10 cellular contexts compared by ENCODE assay signal in genomic region chr12:109460538-109460937, GRCh38. TPM values are rescaled to one million over a fixed set of nuclear protein-coding genes. Genes with fewer than 3 reads are reported as not detected.
DNase-seq lines count a peak whose midpoint lies in the region; TF ChIP-seq lines count a peak whose summit lies in the region.
"Had no signal": no experiment of that assay in that cellular context is flagged by ENCODE, and none has a peak within 500 bp of the region (broad histone marks: within the 10 kb centered on the region; RNA-seq: fewer than 3 reads in every experiment).

No MANE protein-coding gene starts in this region.

- peaks cover 5% of the 10 kb centered on the region for H3K79me1 ChIP-seq in mesenchymal stem cell (replicated peaks; ENCODE audit: low read length, poor library complexity, severe bottlenecking)

- peak overlapping the region in 1 of 2 experiments; percentile 84 for H3K23ac ChIP-seq in mesenchymal stem cell (ENCODE audit: low read length in 2 of 2)

- no peak overlapping the region for H3K4me3 ChIP-seq in HUES48 (ENCODE audit: low read depth, low read length)
- H3K4me3 ChIP-seq in brain microvascular endothelial cell (ENCODE audit: low read depth, low read length), result no peak overlapping the region
- peak overlapping the region in 1 of 2 experiments; percentile 12 for H3K4me3 ChIP-seq in mesenchymal stem cell (ENCODE audit: insufficient read depth in 1 of 2, low read depth in 1 of 2, low read length in 2 of 2)
- H3K4me3 ChIP-seq in stomach, result no peak overlapping the region

- no peak for TF ChIP-seq CTCF in brain microvascular endothelial cell (IDR thresholded peaks at IDR 0.05; ENCODE audit: low read depth, low read length, missing control alignments)
- no peak for TF ChIP-seq CTCF in stomach (IDR thresholded peaks at IDR 0.05)
- no peak for TF ChIP-seq CTCF in Calu3 (IDR thresholded peaks at IDR 0.05; ENCODE audit: unreplicated experiment)

- BruUV-seq in Calu3 (replicated peaks; lab: Mats Ljungman, UMichigan), result no TSS peak

- H3K27me3 Mint-ChIP-seq in Calu3 (ENCODE audit: unreplicated experiment), result no peaks in the 10 kb centered on the region
- H3K27me3 Mint-ChIP-seq: stimulated activated naive CD8-positive, alpha-beta T cell treated with anti-CD3 and anti-CD28 coated beads, Interleukin-15, amount 100 ng/mL, for 72 hours had no signal

- WGBS in mesenchymal stem cell, result 96% methylated on average over 13 of the region's 13 CpGs
- 91 to 100% (median 96%) methylated on average over 3 to 13 of the region's 13 CpGs for WGBS in stomach, 5 donors

- no peak overlapping the region for H2AFZ ChIP-seq in mesenchymal stem cell (ENCODE audit: low read depth, low read length)

- H3K27ac ChIP-seq in HUES48 (ENCODE audit: low read depth, low read length) (peak overlapping the region; percentile 91), brain microvascular endothelial cell (peak overlapping the region; percentile 98), mesenchymal stem cell (ENCODE audit: low read length, poor library complexity, severe bottlenecking) (peak overlapping the region; percentile 100), stomach (peak overlapping the region; percentile 48 to 95 (median 93))

- peak overlapping the region; percentile 92 to 98 for H2BK12ac ChIP-seq in mesenchymal stem cell (ENCODE audit: low read length in 2 of 2)

- H3K36me3 Mint-ChIP-seq in Calu3 (ENCODE audit: insufficient read depth, unreplicated experiment), result peaks cover 58% of the 10 kb centered on the region

- H3K9me3 ChIP-seq in HUES48 (ENCODE audit: control insufficient read depth, insufficient read depth, low read length) (no peaks in the 10 kb centered on the region), mesenchymal stem cell (ENCODE audit: control insufficient read depth, low read length) (no peaks in the 10 kb centered on the region), stomach (no peaks in the 10 kb centered on the region)

- H2BK5ac ChIP-seq in mesenchymal stem cell (ENCODE audit: low read depth, low read length, poor library complexity, severe bottlenecking), result no peak overlapping the region

- no peaks in the 10 kb centered on the region for H3K9me3 Mint-ChIP-seq in Calu3 (ENCODE audit: low read depth, unreplicated experiment)
- H3K9me3 Mint-ChIP-seq: stimulated activated naive CD8-positive, alpha-beta T cell treated with anti-CD3 and anti-CD28 coated beads, Interleukin-15, amount 100 ng/mL, for 72 hours had no signal

- peak overlapping the region in 1 of 2 experiments; percentile 58 for H3K14ac ChIP-seq in mesenchymal stem cell (ENCODE audit: low read length in 2 of 2)

- CTCF ChIA-PET in Calu3 (lab: Charles Lee), result interaction anchor here (1.0 kb wide), 1 partner anchor 28 kb away, joined by 4 read pairs; no protein-coding TSS in a partner anchor

- no peak overlapping the region for H3K4me2 ChIP-seq in mesenchymal stem cell (ENCODE audit: low read length, poor library complexity, severe bottlenecking)

- H3K4me3 Mint-ChIP-seq in Calu3 (ENCODE audit: low read depth, unreplicated experiment), result no peak overlapping the region
- H3K4me3 Mint-ChIP-seq: stimulated activated naive CD8-positive, alpha-beta T cell treated with anti-CD3 and anti-CD28 coated beads, Interleukin-15, amount 100 ng/mL, for 72 hours had no signal

- no peak for TF ChIP-seq EP300 in stomach (IDR thresholded peaks at IDR 0.05)

- H2BK120ac ChIP-seq in mesenchymal stem cell (ENCODE audit: low read depth, low read length), result peak overlapping the region; percentile 95

- in situ Hi-C loops in brain microvascular endothelial cell (cut with HindIII; ENCODE audit: low pct_ligation_motif_present, low sequenced_read_pairs), result no loop called here

- no peak for TF ChIP-seq POLR2A in stomach (IDR thresholded peaks at IDR 0.05)

- intact Hi-C loops in stomach (cut with DNase I; ENCODE audit: low total_unique reads) (no loop called here), Calu3 (cut with micrococcal nuclease; ENCODE audit: unreplicated experiment) (no loop called here)

- H4K91ac ChIP-seq in mesenchymal stem cell (ENCODE audit: low read length), result peak overlapping the region; percentile 96

- DNase-seq in brain microvascular endothelial cell (no peak), mesenchymal stem cell (no peak), stomach (no peak), foreskin melanocyte (no peak), KG1 (lab: John Stamatoyannopoulos, UW) (no peak), NCI-H1694 (lab: John Stamatoyannopoulos, UW) (no peak), Calu3 (no peak)
- DNase-seq: stimulated activated CD4-positive, alpha-beta T cell treated with anti-CD3 and anti-CD28 coated beads, Interleukin-15, amount 100 ng/mL, for 24 hours; stimulated activated naive CD8-positive, alpha-beta T cell treated with anti-CD3 and anti-CD28 coated beads, Interleukin-15, amount 100 ng/mL, for 72 hours had no signal

- peaks cover 78% of the 10 kb centered on the region for H3K4me1 ChIP-seq in HUES48 (ENCODE audit: control insufficient read depth, insufficient read depth, low read length)
- H3K4me1 ChIP-seq in mesenchymal stem cell (ENCODE audit: control insufficient read depth, insufficient read depth, low read depth, low read length), result peaks cover 47% of the 10 kb centered on the region
- peaks cover 49 to 80% (median 65%) of the 10 kb centered on the region in 4 donors for H3K4me1 ChIP-seq in stomach

- H3K9ac ChIP-seq in HUES48 (ENCODE audit: low read depth, low read length) (no peak overlapping the region), mesenchymal stem cell (ENCODE audit: low read length) (peak overlapping the region; percentile 95)

- H3K4ac ChIP-seq in mesenchymal stem cell (ENCODE audit: low read depth in 1 of 2, low read length in 2 of 2), result peak overlapping the region; percentile 61 to 81

- no peaks in the 10 kb centered on the region for H3K27me3 ChIP-seq in HUES48 (ENCODE audit: control insufficient read depth, insufficient read depth, low read length)
- H3K27me3 ChIP-seq in brain microvascular endothelial cell (replicated peaks), result no peaks in the 10 kb centered on the region
- H3K27me3 ChIP-seq in mesenchymal stem cell (ENCODE audit: control insufficient read depth in 1 of 2, insufficient read depth in 1 of 2, low read length in 2 of 2), result no peaks in the 10 kb centered on the region
- no peaks in the 10 kb centered on the region for H3K27me3 ChIP-seq in stomach

- H3K4me1 Mint-ChIP-seq in Calu3 (ENCODE audit: low read depth, unreplicated experiment), result peaks cover 46% of the 10 kb centered on the region

- peak overlapping the region; percentile 88 for H4K8ac ChIP-seq in mesenchymal stem cell (ENCODE audit: low read length)

- H2BK15ac ChIP-seq in mesenchymal stem cell (ENCODE audit: low read depth, poor library complexity, severe bottlenecking), result peak overlapping the region; percentile 99

- H2AK5ac ChIP-seq in mesenchymal stem cell (ENCODE audit: low read length, severe bottlenecking), result peak overlapping the region; percentile 77

- peaks cover 29% of the 10 kb centered on the region for H3K36me3 ChIP-seq in HUES48 (ENCODE audit: control insufficient read depth, insufficient read depth, low read length)
- H3K36me3 ChIP-seq in brain microvascular endothelial cell (replicated peaks), result peaks cover 37% of the 10 kb centered on the region
- H3K36me3 ChIP-seq in mesenchymal stem cell (ENCODE audit: control insufficient read depth in 1 of 2, insufficient read depth in 2 of 2, low read depth in 1 of 2, low read length in 2 of 2), result peaks cover 31 to 45% of the 10 kb centered on the region in 2 experiments
- peaks cover 22 to 51% (median 42%) of the 10 kb centered on the region in 4 donors for H3K36me3 ChIP-seq in stomach

- H3K18ac ChIP-seq in mesenchymal stem cell (ENCODE audit: low read depth in 1 of 2, low read length in 2 of 2), result peak overlapping the region; percentile 64 to 88

- no peak overlapping the region for H3K27ac Mint-ChIP-seq in Calu3 (ENCODE audit: unreplicated experiment)
- H3K27ac Mint-ChIP-seq: stimulated activated naive CD8-positive, alpha-beta T cell treated with anti-CD3 and anti-CD28 coated beads, Interleukin-15, amount 100 ng/mL, for 72 hours had no signal

RNA-seq across cellular contexts. Expression of gene KCTD10, which starts 16.6 kb away (rescaled TPM):
- polyA plus RNA-seq in mesenchymal stem cell (2013, experiment 1 of 2), result 139 TPM
- 132 TPM for polyA plus RNA-seq in mesenchymal stem cell (2013, experiment 2 of 2)
- 100 to 1,000 TPM in 1 of 5 donors, 10 to 100 TPM in 4; 19.6 to 156 (median 48.7) TPM for total RNA-seq in stomach
- 10 to 100 TPM; 12.1 to 36.5 (median 33.6) TPM for polyA plus RNA-seq in stomach
- 56.7 and 59.0 TPM in 2 replicates for total RNA-seq in Calu3 (2022)

RNA-seq across cellular contexts. Expression of gene UBE3B, which starts 16.9 kb away (rescaled TPM):
- polyA plus RNA-seq in mesenchymal stem cell (2013, experiment 1 of 2), result 19.1 TPM
- 19.2 TPM for polyA plus RNA-seq in mesenchymal stem cell (2013, experiment 2 of 2)
- 100 to 1,000 TPM in 1 of 5 donors, 10 to 100 TPM in 4; 10.5 to 104 (median 48.1) TPM for total RNA-seq in stomach
- polyA plus RNA-seq in stomach, result 10 to 100 TPM in 2 of 3 donors, 1 to 10 TPM in 1; 9.4 to 13.1 (median 11.5) TPM
- 48.6 and 59.2 TPM in 2 replicates for total RNA-seq in Calu3 (2022)
